Comparison of ENCODE assay signal across 8 cellular contexts in the genomic region with DNA sequence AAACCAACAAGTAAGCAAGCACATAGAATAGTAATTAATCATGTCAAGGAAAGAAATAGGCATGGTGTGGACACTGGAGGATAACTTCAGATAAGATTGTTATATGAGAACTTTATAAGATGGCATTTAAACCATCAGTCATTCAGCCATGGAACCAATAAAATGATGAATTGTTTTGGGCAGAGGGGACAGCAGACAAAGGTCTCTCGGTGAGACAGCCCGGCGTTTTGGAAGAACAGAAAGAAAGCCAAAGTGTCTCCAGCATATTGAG. TPM values are rescaled to one million over a fixed set of nuclear protein-coding genes. Genes with fewer than 3 reads are reported as not detected.
DNase-seq lines count a peak whose midpoint lies in the region; ATAC-seq, FAIRE-seq and TF ChIP-seq lines count a peak whose summit lies in the region.

No MANE protein-coding gene starts in this region.

- TF ChIP-seq CTCF in HEK293 (tag by site-specific recombination; IDR thresholded peaks at IDR 0.05) (no peak), activated B cell treated with CpG ODN at 0.5 μM for 24 hours (IDR thresholded peaks at IDR 0.05) (no peak)

- peaks cover 10% of the 10 kb centered on the region for H3K36me3 Mint-ChIP-seq in activated B cell treated with CpG ODN at 0.5 μM for 24 hours (ENCODE audit: low read depth)

- H3K9me3 ChIP-seq in HEK293 (ENCODE audit: control insufficient read depth, insufficient read depth, low read depth, low read length): no peaks in the 10 kb centered on the region
- no peaks in the 10 kb centered on the region for H3K9me3 ChIP-seq in right cardiac atrium (ENCODE audit: control insufficient read depth, low read length)
- no peaks in the 10 kb centered on the region for H3K9me3 ChIP-seq in small intestine (ENCODE audit: control insufficient read depth, low read depth)

- POLR2A ChIA-PET in HEK293 (lab: Yijun Ruan, JAX): interaction anchor here (0.9 to 2.1 kb wide), 3 partner anchors 20 to 172 kb away, joined by 3 to 12 read pairs (median 5); a partner anchor contains a TSS
- POLR2A ChIA-PET in activated B cell treated with CpG ODN at 0.5 μM for 24 hours (lab: Charles Lee): interaction anchor here (0.6 to 4.6 kb wide), 14 partner anchors 9 to 1075 kb away, joined by 3 to 100 read pairs (median 11); a partner anchor contains a TSS

- in situ Hi-C loops in G401 (cut with HindIII; ENCODE audit: low sequenced_read_pairs): no loop called here

- ATAC-seq in activated B cell treated with CpG ODN at 0.5 μM for 24 hours (ENCODE audit: low read depth) (no peak), right cardiac atrium (no peak), HG03108 (IDR thresholded peaks at IDR 0.05; ENCODE audit: unreplicated experiment) (no peak)

- 11% methylated on average over 3 of the region's 3 CpGs for WGBS in right cardiac atrium
- 8 to 38% (median 12%) methylated on average over 3 of the region's 3 CpGs for WGBS in small intestine, 3 donors

- peaks cover 48% of the 10 kb centered on the region for H3K4me1 Mint-ChIP-seq in activated B cell treated with CpG ODN at 0.5 μM for 24 hours

- CTCF ChIA-PET in HEK293 (lab: Yijun Ruan, JAX) (interaction anchor here (1.9 kb wide), 1 partner anchor 172 kb away, joined by 6 read pairs; a partner anchor contains a TSS), activated B cell treated with CpG ODN at 0.5 μM for 24 hours (lab: Charles Lee) (interaction anchor here (0.9 to 3.1 kb wide), 4 partner anchors 10 to 172 kb away, joined by 4 to 18 read pairs (median 6); a partner anchor contains a TSS)

- H3K27ac Mint-ChIP-seq in activated B cell treated with CpG ODN at 0.5 μM for 24 hours: peak overlapping the region; percentile 99

- no peaks in the 10 kb centered on the region for H3K27me3 ChIP-seq in right cardiac atrium (ENCODE audit: control insufficient read depth, insufficient read depth)
- H3K27me3 ChIP-seq in small intestine (ENCODE audit: control insufficient read depth in 2 of 2, insufficient read depth in 2 of 2, low read length in 2 of 2): no peaks in the 10 kb centered on the region

- intact Hi-C loops in activated B cell treated with CpG ODN at 0.5 μM for 24 hours (cut with micrococcal nuclease): loop anchor here (2.0 to 10.0 kb wide), 3 partner anchors 238 to 1844 kb away; a partner anchor contains a TSS
- intact Hi-C loops in right cardiac atrium (cut with DNase I): loop anchor here in 2 of 4 donors (10.0 kb wide), 2 partner anchors 80 to 90 kb away; a partner anchor contains a TSS

- DNase-seq in activated B cell treated with CpG ODN at 0.5 μM for 24 hours (no peak), right cardiac atrium (no peak), small intestine (no peak), NCI-H510A (lab: John Stamatoyannopoulos, UW) (no peak), RCC 7860 (ENCODE audit: low spot score) (no peak), G401 (ENCODE audit: low spot score) (no peak)

- peak overlapping the region; percentile 98 for H3K4me3 Mint-ChIP-seq in activated B cell treated with CpG ODN at 0.5 μM for 24 hours

- H3K4me1 ChIP-seq in HEK293 (ENCODE audit: control insufficient read depth, insufficient read depth, low read length) (peaks cover 3% of the 10 kb centered on the region; the same call in 1 of the 2 replicates), right cardiac atrium (ENCODE audit: control insufficient read depth, insufficient read depth, low read length) (peaks cover 2% of the 10 kb centered on the region), small intestine (ENCODE audit: control insufficient read depth in 2 of 2, insufficient read depth in 1 of 2, low read depth in 1 of 2, low read length in 1 of 2) (no peaks in the 10 kb centered on the region)

- no peaks in the 10 kb centered on the region for H3K9me3 Mint-ChIP-seq in activated B cell treated with CpG ODN at 0.5 μM for 24 hours

- H3K36me3 ChIP-seq in HEK293 (ENCODE audit: control insufficient read depth in 2 of 2, insufficient read depth in 1 of 2, low read length in 2 of 2) (no peaks in the 10 kb centered on the region), small intestine (ENCODE audit: control insufficient read depth in 2 of 2, insufficient read depth in 2 of 2, low read length in 2 of 2) (no peaks in the 10 kb centered on the region)

- H3K4me3 ChIP-seq in HEK293 (ENCODE audit: low read depth, low read length) (peak overlapping the region; percentile 36), right cardiac atrium (ENCODE audit: low read length) (peak overlapping the region; percentile 62), small intestine (ENCODE audit: low read depth in 1 of 2, low read length in 2 of 2) (peak overlapping the region in 1 of 2 donors; percentile 61)

- H3K27me3 Mint-ChIP-seq in activated B cell treated with CpG ODN at 0.5 μM for 24 hours: no peaks in the 10 kb centered on the region

- H3K27ac ChIP-seq in HEK293 (ENCODE audit: extremely low read depth, low read depth, low read length) (no peak overlapping the region; the same call in 1 of the 2 replicates), right cardiac atrium (ENCODE audit: low read length) (peak overlapping the region; percentile 96), small intestine (ENCODE audit: low read depth in 1 of 2, low read length in 1 of 2) (peak overlapping the region; percentile 75 to 100)

- FAIRE-seq in small intestine (lab: Jason Lieb, UNC) (no peak), RCC 7860 (lab: Jason Lieb, UNC) (no peak)

TF ChIP-seq in HEK293, 187 proteins besides CTCF, POLR2A, EP300 and RAD21:
- no peak for TF ChIP-seq ZNF23 (tag by site-specific recombination; IDR thresholded peaks at IDR 0.05; ENCODE audit: borderline replicate concordance)
- TF ChIP-seq ZNF843 (tag by site-specific recombination; IDR thresholded peaks at IDR 0.05): 0 out of 2 replicates have a peak, but pooled peaks have one; percentile 29
- TF ChIP-seq ZNF830 (tag by site-specific recombination; IDR thresholded peaks at IDR 0.05; ENCODE audit: low read depth): no peak
- TF ChIP-seq ZNF530 (tag by site-specific recombination; IDR thresholded peaks at IDR 0.05; ENCODE audit: low read depth): no peak
- TF ChIP-seq ZBTB7A (tag by site-specific recombination; IDR thresholded peaks at IDR 0.05; ENCODE audit: low read depth): no peak
- TF ChIP-seq, protein P1, sequence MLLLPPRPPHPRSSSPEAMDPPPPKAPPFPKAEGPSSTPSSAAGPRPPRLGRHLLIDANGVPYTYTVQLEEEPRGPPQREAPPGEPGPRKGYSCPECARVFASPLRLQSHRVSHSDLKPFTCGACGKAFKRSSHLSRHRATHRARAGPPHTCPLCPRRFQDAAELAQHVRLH (tag by site-specific recombination; IDR thresholded peaks at IDR 0.05): no peak
- TF ChIP-seq YY2 (tag by site-specific recombination; IDR thresholded peaks at IDR 0.05): no peak
- TF ChIP-seq ZNF335 (tag by site-specific recombination; conservative IDR thresholded peaks at IDR 0.05): peak; percentile 40
- no peak for TF ChIP-seq KLF8 (tag by site-specific recombination; IDR thresholded peaks at IDR 0.05)
- TF ChIP-seq ZNF19 (tag by site-specific recombination; IDR thresholded peaks at IDR 0.05; ENCODE audit: low read depth): no peak
- peak; percentile 63 for TF ChIP-seq FEZF1 (tag by site-specific recombination; IDR thresholded peaks at IDR 0.05)
- no peak for TF ChIP-seq ZNF768 (tag by site-specific recombination; IDR thresholded peaks at IDR 0.05)
- TF ChIP-seq ZNF623 (tag by site-specific recombination; IDR thresholded peaks at IDR 0.05): no peak
- no peak for TF ChIP-seq ZBTB21 (tag by site-specific recombination; IDR thresholded peaks at IDR 0.05)
- TF ChIP-seq, protein P2, sequence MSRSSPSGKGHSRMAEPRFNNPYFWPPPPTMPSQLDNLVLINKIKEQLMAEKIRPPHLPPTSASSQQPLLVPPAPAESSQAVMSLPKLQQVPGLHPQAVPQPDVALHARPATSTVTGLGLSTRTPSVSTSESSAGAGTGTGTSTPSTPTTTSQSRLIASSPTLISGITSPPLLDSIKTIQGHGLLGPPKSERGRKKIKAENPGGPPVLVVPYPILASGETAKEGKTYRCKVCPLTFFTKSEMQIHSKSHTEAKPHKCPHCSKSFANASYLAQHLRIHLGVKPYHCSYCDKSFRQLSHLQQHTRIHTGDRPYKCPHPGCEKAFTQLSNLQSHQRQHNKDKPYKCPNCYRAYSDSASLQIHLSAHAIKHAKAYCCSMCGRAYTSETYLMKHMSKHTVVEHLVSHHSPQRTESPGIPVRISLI (tag by site-specific recombination; IDR thresholded peaks at IDR 0.05): no peak

RNA-seq across cellular contexts. Expression of a gene that starts 0.8 kb away (rescaled TPM):
- total RNA-seq in activated B cell treated with CpG ODN at 0.5 μM for 24 hours (72.1 and 76.6 TPM in 2 replicates), right cardiac atrium (100 to 1,000 TPM in 1 of 4 donors, 10 to 100 TPM in 3; 74.6 to 109 (median 91.3) TPM)
- polyA plus RNA-seq in right cardiac atrium (48.3 TPM), small intestine (1 to 10 TPM; 1.6 to 5.5 (median 2.2) TPM)
- 21.2 and 21.4 TPM in 2 replicates for total RNA-seq in G401 (2014; rRNA removed; shearing (Covaris generic))
